In the genomic region with DNA sequence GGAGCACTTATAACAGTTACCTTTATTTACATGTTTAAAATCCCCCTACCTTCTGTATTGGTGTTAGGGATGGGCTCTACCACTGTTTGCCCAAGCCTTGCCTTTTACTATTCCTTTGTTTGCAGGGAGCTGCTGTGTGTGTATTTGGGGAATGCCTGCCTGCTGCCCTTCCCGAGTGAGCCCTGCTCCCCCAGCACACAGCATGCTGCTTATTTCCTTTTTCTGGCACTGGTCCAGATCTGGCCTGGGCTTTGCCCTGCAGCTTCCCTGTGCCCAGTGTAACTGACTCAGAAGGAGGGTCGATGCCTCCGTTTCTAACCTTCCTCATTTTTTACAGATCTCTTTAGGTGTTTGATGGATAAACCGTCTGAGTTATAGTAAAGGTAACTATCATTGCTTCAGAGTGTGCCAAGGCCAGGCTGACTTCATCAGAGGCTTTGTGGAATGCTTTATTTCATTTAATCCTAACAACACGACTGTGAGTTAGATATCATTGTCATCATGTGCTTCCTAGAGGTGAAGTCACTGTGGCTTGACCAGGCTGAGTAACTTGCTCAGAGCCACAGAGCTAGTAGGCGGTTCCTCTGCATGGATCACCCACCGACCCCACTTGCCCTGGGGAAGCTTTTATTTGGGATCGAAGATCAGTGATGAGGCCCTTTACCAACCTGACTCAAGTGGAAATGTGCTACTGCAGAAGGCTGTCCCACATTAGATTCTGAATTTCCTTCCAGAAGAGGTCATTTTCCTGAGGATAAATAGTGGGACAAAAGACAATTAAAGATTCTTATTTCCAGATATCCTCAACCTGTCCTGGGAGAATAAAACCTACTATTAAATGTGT, we compare ENCODE assay signal across 9 cellular contexts.
DNase-seq lines count a peak whose midpoint lies in the region; ATAC-seq and TF ChIP-seq lines count a peak whose summit lies in the region.
"Had no signal": no experiment of that assay in that cellular context is flagged by ENCODE, and none has a peak within 500 bp of the region (broad histone marks: within the 10 kb centered on the region; RNA-seq: fewer than 3 reads in every experiment).

No MANE protein-coding gene starts in this region.

- peak overlapping the region; percentile 69 for H3K27ac Mint-ChIP-seq in HFFc6
- H3K27ac Mint-ChIP-seq in osteocyte (ENCODE audit: unreplicated experiment), result no peak overlapping the region

- no peak for ATAC-seq in aorta (ENCODE audit: low FRiP score)

- H4K8ac ChIP-seq in trophoblast cell (ENCODE audit: low read depth, low read length), result peak overlapping the region; percentile 63

- TF ChIP-seq CTCF in HFFc6 (IDR thresholded peaks at IDR 0.05) (no peak), epithelial cell of proximal tubule (conservative IDR thresholded peaks at IDR 0.05; ENCODE audit: low read depth, low read length) (no peak), osteocyte (IDR thresholded peaks at IDR 0.05) (no peak)

- H3K79me2 ChIP-seq in trophoblast cell (ENCODE audit: control insufficient read depth, insufficient read depth, low read length, poor library complexity), result peaks cover 1% of the 10 kb centered on the region

- H3K36me3 Mint-ChIP-seq in HFFc6 (ENCODE audit: low read depth) (peaks cover 17% of the 10 kb centered on the region), osteocyte (ENCODE audit: unreplicated experiment) (peaks cover 2% of the 10 kb centered on the region)

- peak overlapping the region; percentile 24 for H2BK5ac ChIP-seq in trophoblast cell (ENCODE audit: low read depth, low read length, poor library complexity)

- peak overlapping the region; percentile 15 for H3K4ac ChIP-seq in trophoblast cell (ENCODE audit: low read depth, low read length)

- H3K4me3 Mint-ChIP-seq in HFFc6 (no peak overlapping the region), osteocyte (ENCODE audit: unreplicated experiment) (no peak overlapping the region)

- peak overlapping the region; percentile 70 for H2BK12ac ChIP-seq in trophoblast cell (ENCODE audit: low read length)

- peak overlapping the region; percentile 73 for H4K91ac ChIP-seq in trophoblast cell (ENCODE audit: low read depth, low read length)

- H3K18ac ChIP-seq in trophoblast cell (ENCODE audit: low read length), result peak overlapping the region; percentile 57

- H3K27ac ChIP-seq in trophoblast cell (ENCODE audit: low read depth, low read length) (no peak overlapping the region), aorta (ENCODE audit: low read depth in 1 of 2, low read length in 2 of 2) (no peak overlapping the region)

- peaks cover 14% of the 10 kb centered on the region for H3K79me1 ChIP-seq in trophoblast cell (ENCODE audit: low read length)

- H2AK5ac ChIP-seq in trophoblast cell (ENCODE audit: low read length), result peak overlapping the region; percentile 65

- H3K4me2 ChIP-seq in trophoblast cell (ENCODE audit: low read length), result no peak overlapping the region

- DNase-seq in HFFc6 (peak; percentile 34), NCI-H526 treated with DMSO at 0.1 percent for 48 hours (lab: John Stamatoyannopoulos, UW) (peak; percentile 60), epithelial cell of proximal tubule (ENCODE audit: low read depth) (peak; percentile 42), trophoblast cell (no peak), aorta (no peak), DMS79 (lab: John Stamatoyannopoulos, UW) (no peak), osteocyte (ENCODE audit: extremely low spot score, unreplicated experiment) (no peak)
- DNase-seq in activated CD8-positive, alpha-beta memory T cell treated with anti-CD3 and anti-CD28 coated beads, Interleukin-2, amount 50 U/mL, for 4 hours, result no peak
- DNase-seq: activated gamma-delta T cell had no signal

- H4K12ac ChIP-seq in trophoblast cell (ENCODE audit: low read depth, low read length), result no peak overlapping the region

- H3K23ac ChIP-seq in trophoblast cell (ENCODE audit: low read length), result no peak overlapping the region

- intact Hi-C loops in aorta (cut with DNase I), result no loop called here

- peaks cover 61% of the 10 kb centered on the region for H3K4me1 Mint-ChIP-seq in HFFc6 (ENCODE audit: low read depth)
- H3K4me1 Mint-ChIP-seq in osteocyte (ENCODE audit: unreplicated experiment), result peaks cover 22% of the 10 kb centered on the region

- H2AFZ ChIP-seq in trophoblast cell (ENCODE audit: insufficient read depth, low read length, poor library complexity), result peak overlapping the region; percentile 40

- H3K27me3 ChIP-seq in trophoblast cell (ENCODE audit: insufficient read depth, low read length), result no peaks in the 10 kb centered on the region
- H3K27me3 ChIP-seq in aorta (ENCODE audit: control insufficient read depth in 1 of 2, insufficient read depth in 2 of 2, low read length in 1 of 2), result no peaks in the 10 kb centered on the region

- WGBS in trophoblast cell (ENCODE audit: extremely low coverage, insufficient coverage, insufficient read length), result no CpG with 5 or more reads among the region's 8 CpGs
- WGBS in aorta, 2 donors, result 54 to 57% methylated on average over 8 of the region's 8 CpGs

- peak overlapping the region; percentile 38 for H2BK120ac ChIP-seq in trophoblast cell (ENCODE audit: insufficient read depth, low read length, poor library complexity)

- peak overlapping the region; percentile 41 for H3K14ac ChIP-seq in trophoblast cell (ENCODE audit: low read length)

- H3K27me3 Mint-ChIP-seq in HFFc6 (ENCODE audit: insufficient read depth) (no peaks in the 10 kb centered on the region; the same call in none of the 2 replicates), osteocyte (ENCODE audit: unreplicated experiment) (no peaks in the 10 kb centered on the region)

- H3K9me3 ChIP-seq in trophoblast cell (ENCODE audit: insufficient read depth, low read depth, low read length), result no peaks in the 10 kb centered on the region
- no peaks in the 10 kb centered on the region for H3K9me3 ChIP-seq in aorta (ENCODE audit: control insufficient read depth, low read length)

- H3K4me1 ChIP-seq in trophoblast cell (ENCODE audit: control insufficient read depth in 1 of 2, insufficient read depth in 2 of 2, low read length in 2 of 2), result peaks cover 17 to 22% of the 10 kb centered on the region in 2 experiments
- H3K4me1 ChIP-seq in aorta (ENCODE audit: control insufficient read depth in 1 of 2, insufficient read depth in 2 of 2, low read length in 2 of 2), result no peaks in the 10 kb centered on the region

- no peak overlapping the region for H3K9ac ChIP-seq in trophoblast cell (ENCODE audit: low read length)

- H3K36me3 ChIP-seq in trophoblast cell (ENCODE audit: control insufficient read depth in 1 of 2, insufficient read depth in 2 of 2, low read length in 2 of 2) (no peaks in the 10 kb centered on the region), aorta (ENCODE audit: control insufficient read depth in 1 of 2, insufficient read depth in 2 of 2, low read length in 1 of 2) (no peaks in the 10 kb centered on the region)

- peak overlapping the region; percentile 11 for H3K4me3 ChIP-seq in epithelial cell of proximal tubule (ENCODE audit: low read depth, low read length)
- no peak overlapping the region for H3K4me3 ChIP-seq in trophoblast cell (ENCODE audit: low read depth, low read length)
- H3K4me3 ChIP-seq in aorta (ENCODE audit: low read length in 2 of 2), result no peak overlapping the region

- H3K9me3 Mint-ChIP-seq in HFFc6, result no peaks in the 10 kb centered on the region
- H3K9me3 Mint-ChIP-seq in osteocyte (ENCODE audit: unreplicated experiment), result no peaks in the 10 kb centered on the region

Comparison
In these comparisons a context has a peak if more than half of its experiments do, and no peak if none do; other contexts are left out.
1. DNase-seq: peak in HFFc6 (single experiment), NCI-H526 treated with DMSO at 0.1 percent for 48 hours (single experiment) and epithelial cell of proximal tubule (single experiment); none in trophoblast cell (0 of 2), aorta (0 of 2), DMS79 (single experiment), osteocyte (single experiment) and activated CD8-positive, alpha-beta memory T cell treated with anti-CD3 and anti-CD28 coated beads, Interleukin-2, amount 50 U/mL, for 4 hours (single experiment).